8 cellular contexts compared by ENCODE assay signal in genomic region chr20:53179749-53180148, GRCh38.
"Had no signal": no experiment of that assay in that cellular context is flagged by ENCODE, and none has a peak within 500 bp of the region (broad histone marks: within the 10 kb centered on the region; RNA-seq: fewer than 3 reads in every experiment).

No MANE protein-coding gene starts in this region.

- FAIRE-seq: G401.6, GM12878, GM12891, GM12892, GM18507, GM19239 had no signal

- DNase-seq: GDM1, GF-D8 had no signal

- ATAC-seq: GM12878 had no signal

- H3K4me3 ChIP-seq: GM12878 had no signal
